ENCODE assay signal across 28 cellular contexts in genomic region chr18:79706658-79707057, GRCh38.
"Had no signal": no experiment of that assay in that cellular context is flagged by ENCODE, and none has a peak within 500 bp of the region (broad histone marks: within the 10 kb centered on the region; RNA-seq: fewer than 3 reads in every experiment).

No MANE protein-coding gene starts in this region.

- H3K9me3 ChIP-seq: adrenal gland, body of pancreas, breast epithelium, Peyer's patch, SJCRH30 had no signal

- H3K27me3 Mint-ChIP-seq: activated CD4-positive, alpha-beta T cell treated with anti-CD3 and anti-CD28 coated beads, Interleukin-2, amount 10 ng/mL, durations not matched to agents 24 days and 14 days; activated CD8-positive, alpha-beta T cell treated with anti-CD3 and anti-CD28 coated beads for 36 hours; activated naive CD8-positive, alpha-beta T cell treated with anti-CD3 and anti-CD28 coated beads, Interleukin-2, amount 10 ng/mL, durations not matched to agents 7 days and 5 days had no signal

- ATAC-seq: activated CD8-positive, alpha-beta T cell treated with anti-CD3 and anti-CD28 coated beads for 36 hours; activated T-cell treated with anti-CD3 and anti-CD28 coated beads, Interleukin-2, amount 50 U/mL, for 4 hours; body of pancreas; PC-3 had no signal

- H3K27me3 ChIP-seq: adrenal gland, body of pancreas, breast epithelium, Peyer's patch, SJCRH30 had no signal

- H3K4me1 ChIP-seq: adrenal gland, body of pancreas, breast epithelium, Peyer's patch, SJCRH30 had no signal

- H3K9me3 Mint-ChIP-seq: activated CD4-positive, alpha-beta T cell treated with anti-CD3 and anti-CD28 coated beads, Interleukin-2, amount 10 ng/mL, durations not matched to agents 24 days and 14 days; activated CD8-positive, alpha-beta T cell treated with anti-CD3 and anti-CD28 coated beads for 36 hours; activated naive CD8-positive, alpha-beta T cell treated with anti-CD3 and anti-CD28 coated beads, Interleukin-2, amount 10 ng/mL, durations not matched to agents 7 days and 5 days; activated T-cell treated with anti-CD3 and anti-CD28 coated beads, Interleukin-2, amount 50 U/mL, for 4 hours; activated T-helper 1 cell treated with anti-CD3 and anti-CD28 coated beads, Interleukin-12 subunit alpha, Interleukin-12 subunit beta, Interleukin-2, Interleukin-4 antibody, amounts not matched to agents 30 ng/mL and 10 ng/mL and 1 ng/mL, durations not matched to agents 14 hours and 24 hours and 36 hours; T-helper 2 cell treated with Interferon-gamma antibody and Interleukin-4, amounts not matched to agents 5 μg/mL and 100 μg/mL, for 36 hours had no signal

- DNase-seq: activated CD4-positive, alpha-beta T cell treated with anti-CD3 and anti-CD28 coated beads, Interleukin-2, amount 10 ng/mL, durations not matched to agents 24 days and 14 days; activated CD4-positive, alpha-beta T cell treated with anti-CD3 and anti-CD28 coated beads, Interleukin-2, amount 50 U/mL, for 4 hours; activated CD8-positive, alpha-beta T cell treated with anti-CD3 and anti-CD28 coated beads for 36 hours; activated effector memory CD4-positive, alpha-beta T cell treated with anti-CD3 and anti-CD28 coated beads, Interleukin-2, amount 50 U/mL, for 16 hours; activated naive CD4-positive, alpha-beta T cell; activated naive CD4-positive, alpha-beta T cell treated with anti-CD3 and anti-CD28 coated beads, Interleukin-2, amount 50 U/mL, for 16 hours; activated naive CD8-positive, alpha-beta T cell treated with anti-CD3 and anti-CD28 coated beads, Interleukin-2, amount 10 ng/mL, durations not matched to agents 7 days and 5 days; activated T-cell treated with anti-CD3 and anti-CD28 coated beads for 4 hours; activated T-cell treated with anti-CD3 and anti-CD28 coated beads, Interleukin-2, amount 50 U/mL, for 4 hours; adrenal gland; body of pancreas; Karpas-422; KBM-7; NCI-H1105; NCI-H1436; NCI-H1694; NCI-H1930; NCI-H2081 treated with DMSO at 0.1 percent for 48 hours; NCI-H226; NCI-H524 treated with DMSO at 0.1 percent for 48 hours; PC-3; Peyer's patch; RPMI8226; SJCRH30 had no signal

- H3K4me3 Mint-ChIP-seq: activated CD4-positive, alpha-beta T cell treated with anti-CD3 and anti-CD28 coated beads, Interleukin-2, amount 10 ng/mL, durations not matched to agents 24 days and 14 days; activated CD8-positive, alpha-beta T cell treated with anti-CD3 and anti-CD28 coated beads for 36 hours; activated naive CD8-positive, alpha-beta T cell treated with anti-CD3 and anti-CD28 coated beads, Interleukin-2, amount 10 ng/mL, durations not matched to agents 7 days and 5 days; activated T-cell treated with anti-CD3 and anti-CD28 coated beads, Interleukin-2, amount 50 U/mL, for 4 hours; activated T-helper 1 cell treated with anti-CD3 and anti-CD28 coated beads, Interleukin-12 subunit alpha, Interleukin-12 subunit beta, Interleukin-2, Interleukin-4 antibody, amounts not matched to agents 30 ng/mL and 10 ng/mL and 1 ng/mL, durations not matched to agents 14 hours and 24 hours and 36 hours; T-helper 2 cell treated with Interferon-gamma antibody and Interleukin-4, amounts not matched to agents 5 μg/mL and 100 μg/mL, for 36 hours had no signal

- H3K27ac ChIP-seq: adrenal gland, body of pancreas, breast epithelium, Peyer's patch, SJCRH30, SK-N-MC had no signal

- H3K36me3 ChIP-seq: SJCRH30 had no signal

- H3K27ac Mint-ChIP-seq: activated CD4-positive, alpha-beta T cell treated with anti-CD3 and anti-CD28 coated beads, Interleukin-2, amount 10 ng/mL, durations not matched to agents 24 days and 14 days; activated naive CD8-positive, alpha-beta T cell treated with anti-CD3 and anti-CD28 coated beads, Interleukin-2, amount 10 ng/mL, durations not matched to agents 7 days and 5 days; activated T-helper 1 cell treated with anti-CD3 and anti-CD28 coated beads, Interleukin-12 subunit alpha, Interleukin-12 subunit beta, Interleukin-2, Interleukin-4 antibody, amounts not matched to agents 30 ng/mL and 10 ng/mL and 1 ng/mL, durations not matched to agents 14 hours and 24 hours and 36 hours; T-helper 2 cell treated with Interferon-gamma antibody and Interleukin-4, amounts not matched to agents 5 μg/mL and 100 μg/mL, for 36 hours had no signal

- H3K4me3 ChIP-seq: adrenal gland, body of pancreas, breast epithelium, Peyer's patch, SJCRH30, SK-N-MC had no signal
